ENCODE assay signal across 22 cellular contexts in genomic region chr4:81604683-81605082, GRCh38.
DNase-seq lines count a peak whose midpoint lies in the region.
"Had no signal": no experiment of that assay in that cellular context is flagged by ENCODE, and none has a peak within 500 bp of the region (broad histone marks: within the 10 kb centered on the region; RNA-seq: fewer than 3 reads in every experiment).

No MANE protein-coding gene starts in this region.

- no peak overlapping the region for H3K27ac Mint-ChIP-seq in CD4-positive, alpha-beta memory T cell
- H3K27ac Mint-ChIP-seq: CD4-positive, alpha-beta T cell had no signal

- no peaks in the 10 kb centered on the region for H3K27me3 ChIP-seq in CD4-positive, alpha-beta memory T cell (ENCODE audit: insufficient read depth, low read length)

- no peaks in the 10 kb centered on the region; the same call in 1 of the 2 replicates for H3K9me3 ChIP-seq in SK-N-MC (ENCODE audit: low read depth, low read length)
- H3K9me3 ChIP-seq in CD4-positive, alpha-beta memory T cell (ENCODE audit: control insufficient read depth in 1 of 2, low read length in 2 of 2), result no peaks in the 10 kb centered on the region
- H3K9me3 ChIP-seq: A549, Caco-2, SK-N-SH had no signal

- CTCF ChIA-PET in CD4-positive, alpha-beta memory T cell (lab: Charles Lee; ENCODE audit: partially characterized antibody), result no interaction called here

- intact Hi-C loops in CD4-positive, alpha-beta memory T cell (cut with micrococcal nuclease), result no loop called here

- no peaks in the 10 kb centered on the region for H3K4me1 ChIP-seq in CD4-positive, alpha-beta memory T cell (ENCODE audit: insufficient read depth, low read length)
- H3K4me1 ChIP-seq: A549 had no signal

- H3K36me3 Mint-ChIP-seq in CD4-positive, alpha-beta memory T cell, result no peaks in the 10 kb centered on the region
- H3K36me3 Mint-ChIP-seq: T-cell had no signal

- no peaks in the 10 kb centered on the region for H3K36me3 ChIP-seq in SK-N-MC (ENCODE audit: insufficient read depth, low read length)
- no peaks in the 10 kb centered on the region for H3K36me3 ChIP-seq in CD4-positive, alpha-beta memory T cell (ENCODE audit: insufficient read depth, low read length)

- no peaks in the 10 kb centered on the region for H3K9me3 Mint-ChIP-seq in CD4-positive, alpha-beta memory T cell
- H3K9me3 Mint-ChIP-seq: T-cell had no signal

- no peak overlapping the region for H3K9ac ChIP-seq in SK-N-MC (ENCODE audit: insufficient read length)
- H3K9ac ChIP-seq: KMS-11, SK-N-SH had no signal

- H3K4me1 Mint-ChIP-seq in CD4-positive, alpha-beta memory T cell, result peaks cover 0 to 3% (median 0%) of the 10 kb centered on the region in 4 donors

- DNase-seq in H4 (ENCODE audit: low spot score), result peak; percentile 18
- peak; percentile 92 for DNase-seq in SK-N-MC (ENCODE audit: low read depth, low spot score)
- DNase-seq in foreskin melanocyte, result peak; percentile 10
- no peak for DNase-seq in CD4-positive, alpha-beta memory T cell
- no peak for DNase-seq in NCI-H524 treated with DMSO at 0.1 percent for 48 hours (lab: John Stamatoyannopoulos, UW)
- DNase-seq in GF-D8 (lab: John Stamatoyannopoulos, UW), result no peak
- DNase-seq in superior temporal gyrus (ENCODE audit: extremely low spot score), result no peak
- DNase-seq: Caco-2; CD4-positive, alpha-beta T cell; DMS 273 treated with DMSO at 0.1 percent for 48 hours; GOT3; IMR-90; NCI-H1105; NCI-H1694; NCI-H2081; NCI-H526; PC-3; Right ventricle myocardium superior; SK-N-SH; T-cell had no signal

- H3K27me3 Mint-ChIP-seq in CD4-positive, alpha-beta memory T cell, result peaks cover 4 to 9% of the 10 kb centered on the region in 2 donors
- H3K27me3 Mint-ChIP-seq: CD4-positive, alpha-beta T cell; T-cell had no signal

- H3K4me3 ChIP-seq in SK-N-MC, result peak overlapping the region; percentile 61
- no peak overlapping the region for H3K4me3 ChIP-seq in CD4-positive, alpha-beta memory T cell (ENCODE audit: low read length in 2 of 2)
- H3K4me3 ChIP-seq: A549 had no signal

- no peak overlapping the region for H3K4me3 Mint-ChIP-seq in CD4-positive, alpha-beta memory T cell
- H3K4me3 Mint-ChIP-seq: CD4-positive, alpha-beta T cell; T-cell had no signal

- POLR2A ChIA-PET in CD4-positive, alpha-beta memory T cell (lab: Charles Lee; ENCODE audit: partially characterized antibody), result no interaction called here

- peak overlapping the region; percentile 63 for H3K27ac ChIP-seq in SK-N-MC
- H3K27ac ChIP-seq in CD4-positive, alpha-beta memory T cell (ENCODE audit: low read depth, low read length), result no peak overlapping the region
- H3K27ac ChIP-seq: A549, KMS-11 had no signal

Comparison
In these comparisons a context has a peak if more than half of its experiments do, and no peak if none do; other contexts are left out.
1. DNase-seq: peak in H4 (single experiment), SK-N-MC (single experiment) and foreskin melanocyte (single experiment); none in CD4-positive, alpha-beta memory T cell (0 of 5), NCI-H524 treated with DMSO at 0.1 percent for 48 hours (single experiment), GF-D8 (single experiment) and superior temporal gyrus (single experiment).